Comparison of ENCODE assay signal across 14 cellular contexts in the genomic region with DNA sequence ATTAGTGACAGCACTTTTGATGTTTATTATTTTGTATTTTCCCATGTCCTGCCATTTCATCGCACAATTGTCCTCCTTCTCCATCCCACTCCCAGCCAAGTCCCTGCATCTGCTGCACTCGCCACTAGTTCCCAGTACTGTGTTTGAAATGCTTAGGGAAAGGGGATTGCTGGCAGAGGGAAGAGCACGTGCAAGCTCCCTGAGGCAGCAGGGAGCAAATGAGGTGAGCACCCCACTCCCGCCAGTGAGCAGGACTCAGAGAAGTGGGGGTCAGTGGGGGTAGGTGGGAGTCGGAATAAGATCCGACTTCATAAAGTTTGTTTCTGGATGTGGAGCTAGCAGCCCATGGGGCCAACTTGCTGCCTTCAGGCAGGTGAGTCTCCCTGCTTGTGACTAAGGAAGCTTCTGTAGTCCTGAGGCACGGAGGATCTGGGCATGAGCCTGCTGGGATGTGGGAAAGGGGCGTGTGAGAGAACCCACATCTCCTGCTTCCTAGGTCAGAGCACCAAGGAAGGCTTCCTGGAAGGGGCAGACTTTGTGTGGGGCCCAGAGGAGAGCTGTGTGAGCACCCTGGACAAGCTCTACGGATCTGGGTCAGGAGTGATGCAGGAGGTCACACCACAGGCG.
DNase-seq lines count a peak whose midpoint lies in the region; ATAC-seq and TF ChIP-seq lines count a peak whose summit lies in the region.
"Had no signal": no experiment of that assay in that cellular context is flagged by ENCODE, and none has a peak within 500 bp of the region (broad histone marks: within the 10 kb centered on the region; RNA-seq: fewer than 3 reads in every experiment).

No MANE protein-coding gene starts in this region.

- intact Hi-C loops in MCF 10A (cut with micrococcal nuclease): no loop called here

- peaks cover 48% of the 10 kb centered on the region for H3K27me3 Mint-ChIP-seq in IgD-negative memory B cell
- no peaks in the 10 kb centered on the region for H3K27me3 Mint-ChIP-seq in MCF 10A (ENCODE audit: insufficient read depth, unreplicated experiment)
- H3K27me3 Mint-ChIP-seq in neural progenitor cell (ENCODE audit: insufficient read depth, low read depth): peaks cover 9% of the 10 kb centered on the region

- H3F3A ChIP-seq in neural progenitor cell (ENCODE audit: low read depth): peaks cover 8% of the 10 kb centered on the region

- H3K27ac Mint-ChIP-seq in IgD-negative memory B cell (peak overlapping the region; percentile 75 to 97 (median 95)), MCF 10A (ENCODE audit: low read depth, unreplicated experiment) (peak overlapping the region; percentile 78), neural progenitor cell (peak overlapping the region; percentile 89)
- H3K27ac Mint-ChIP-seq: activated naive CD4-positive, alpha-beta T cell treated with anti-CD3 and anti-CD28 coated beads, Interleukin-2, amount 10 ng/mL, durations not matched to agents 7 days and 5 days had no signal

- no peak overlapping the region for H2AFZ ChIP-seq in neural progenitor cell (replicated peaks)

- POLR2A ChIA-PET in AG04450 (lab: Yijun Ruan, JAX) (interaction anchor here (1.4 kb wide), 1 partner anchor 96 kb away, joined by 5 read pairs; no protein-coding TSS in a partner anchor), MCF 10A (lab: Yijun Ruan, JAX) (interaction anchor here (0.6 to 2.9 kb wide), 6 partner anchors 15 to 408 kb away, joined by 3 to 25 read pairs (median 3); a partner anchor contains a TSS)

- BruUV-seq in MCF 10A (replicated peaks; lab: Mats Ljungman, UMichigan): no TSS peak

- CTCF ChIA-PET in AG04450 (lab: Charles Lee): no interaction called here
- CTCF ChIA-PET in MCF 10A (lab: Yijun Ruan, JAX): interaction anchor here (0.6 kb wide), 1 partner anchor 93 kb away, joined by 3 read pairs; no protein-coding TSS in a partner anchor

- H3K4me3 Mint-ChIP-seq in IgD-negative memory B cell (peak overlapping the region in 3 of 4 donors; percentile 5 to 84 (median 76)), MCF 10A (ENCODE audit: unreplicated experiment) (peak overlapping the region; percentile 1), neural progenitor cell (peak overlapping the region; percentile 57)
- H3K4me3 Mint-ChIP-seq: activated naive CD4-positive, alpha-beta T cell treated with anti-CD3 and anti-CD28 coated beads, Interleukin-2, amount 10 ng/mL, durations not matched to agents 7 days and 5 days had no signal

- no peaks in the 10 kb centered on the region for H4K20me1 ChIP-seq in neural progenitor cell (ENCODE audit: low read depth)

- peak overlapping the region; percentile 62 for H3K4me2 ChIP-seq in neural progenitor cell

- H3K4me1 ChIP-seq in neural progenitor cell: peaks cover 26% of the 10 kb centered on the region

- no peaks in the 10 kb centered on the region for H3K79me2 ChIP-seq in neural progenitor cell (ENCODE audit: low read depth)

- H3K27ac ChIP-seq in AG04450 (ENCODE audit: low read depth, low read length) (peak overlapping the region; percentile 21), neural progenitor cell (no peak overlapping the region)
- H3K27ac ChIP-seq: ovary had no signal

- H3K4me1 Mint-ChIP-seq in IgD-negative memory B cell: peaks cover 29 to 48% (median 35%) of the 10 kb centered on the region in 3 donors
- peaks cover 39% of the 10 kb centered on the region for H3K4me1 Mint-ChIP-seq in MCF 10A (ENCODE audit: insufficient read depth, unreplicated experiment)
- peaks cover 43% of the 10 kb centered on the region for H3K4me1 Mint-ChIP-seq in neural progenitor cell
- H3K4me1 Mint-ChIP-seq: activated naive CD4-positive, alpha-beta T cell treated with anti-CD3 and anti-CD28 coated beads, Interleukin-2, amount 10 ng/mL, durations not matched to agents 7 days and 5 days had no signal

- no peaks in the 10 kb centered on the region for H3K36me3 ChIP-seq in neural progenitor cell
- H3K36me3 ChIP-seq: ovary had no signal

- no peak for ATAC-seq in HG02763 (IDR thresholded peaks at IDR 0.05; ENCODE audit: unreplicated experiment)
- ATAC-seq in GM19351 (IDR thresholded peaks at IDR 0.05; ENCODE audit: unreplicated experiment): no peak
- ATAC-seq in GM19397 (IDR thresholded peaks at IDR 0.05; ENCODE audit: unreplicated experiment): no peak

- DNase-seq in AG04450 (ENCODE audit: low read depth, low spot score): no peak
- peak; percentile 63 for DNase-seq in MCF 10A (ENCODE audit: unreplicated experiment)
- DNase-seq in neural progenitor cell (ENCODE audit: low spot score): no peak
- no peak for DNase-seq in midbrain (lab: John Stamatoyannopoulos, UW)
- DNase-seq: AML-193, erythroblast, NCI-H1694, Right ventricle myocardium superior had no signal

- no peak overlapping the region for H3K9ac ChIP-seq in neural progenitor cell

- no peaks in the 10 kb centered on the region for H3K36me3 Mint-ChIP-seq in IgD-negative memory B cell
- no peaks in the 10 kb centered on the region for H3K36me3 Mint-ChIP-seq in MCF 10A (ENCODE audit: insufficient read depth, unreplicated experiment)
- H3K36me3 Mint-ChIP-seq in neural progenitor cell: no peaks in the 10 kb centered on the region
- H3K36me3 Mint-ChIP-seq: activated naive CD4-positive, alpha-beta T cell treated with anti-CD3 and anti-CD28 coated beads, Interleukin-2, amount 10 ng/mL, durations not matched to agents 7 days and 5 days had no signal

- H3K9me3 Mint-ChIP-seq in IgD-negative memory B cell (no peaks in the 10 kb centered on the region), MCF 10A (ENCODE audit: unreplicated experiment) (no peaks in the 10 kb centered on the region), neural progenitor cell (peaks cover 1% of the 10 kb centered on the region)
- H3K9me3 Mint-ChIP-seq: activated naive CD4-positive, alpha-beta T cell treated with anti-CD3 and anti-CD28 coated beads, Interleukin-2, amount 10 ng/mL, durations not matched to agents 7 days and 5 days had no signal

- H3K27me3 ChIP-seq in AG04450 (ENCODE audit: control insufficient read depth, insufficient read depth, low read length) (peaks cover 11% of the 10 kb centered on the region), neural progenitor cell (no peaks in the 10 kb centered on the region)
- H3K27me3 ChIP-seq: ovary had no signal

- TF ChIP-seq CTCF in AG04450 (IDR thresholded peaks at IDR 0.05; ENCODE audit: low read depth, low read length) (no peak), MCF 10A (IDR thresholded peaks at IDR 0.05; ENCODE audit: unreplicated experiment) (no peak), neural progenitor cell (IDR thresholded peaks at IDR 0.05) (no peak)

- H3K9me3 ChIP-seq in AG04450 (ENCODE audit: control insufficient read depth, insufficient read depth, low read length): no peaks in the 10 kb centered on the region
- no peaks in the 10 kb centered on the region for H3K9me3 ChIP-seq in neural progenitor cell (ENCODE audit: low read depth)
- H3K9me3 ChIP-seq: ovary had no signal

- H3K4me3 ChIP-seq in AG04450 (ENCODE audit: low read depth, low read length) (no peak overlapping the region), neural progenitor cell (no peak overlapping the region)
- H3K4me3 ChIP-seq: ovary had no signal

Comparison
In these comparisons a context has a peak if more than half of its experiments do, and no peak if none do; other contexts are left out.
1. H3K4me3 Mint-ChIP-seq: peak in every context shown above with its lines; median percentile 76 in IgD-negative memory B cell; 57 in neural progenitor cell; 1 in MCF 10A.